ENCODE assay signal across 1 cellular context in the genomic region with DNA sequence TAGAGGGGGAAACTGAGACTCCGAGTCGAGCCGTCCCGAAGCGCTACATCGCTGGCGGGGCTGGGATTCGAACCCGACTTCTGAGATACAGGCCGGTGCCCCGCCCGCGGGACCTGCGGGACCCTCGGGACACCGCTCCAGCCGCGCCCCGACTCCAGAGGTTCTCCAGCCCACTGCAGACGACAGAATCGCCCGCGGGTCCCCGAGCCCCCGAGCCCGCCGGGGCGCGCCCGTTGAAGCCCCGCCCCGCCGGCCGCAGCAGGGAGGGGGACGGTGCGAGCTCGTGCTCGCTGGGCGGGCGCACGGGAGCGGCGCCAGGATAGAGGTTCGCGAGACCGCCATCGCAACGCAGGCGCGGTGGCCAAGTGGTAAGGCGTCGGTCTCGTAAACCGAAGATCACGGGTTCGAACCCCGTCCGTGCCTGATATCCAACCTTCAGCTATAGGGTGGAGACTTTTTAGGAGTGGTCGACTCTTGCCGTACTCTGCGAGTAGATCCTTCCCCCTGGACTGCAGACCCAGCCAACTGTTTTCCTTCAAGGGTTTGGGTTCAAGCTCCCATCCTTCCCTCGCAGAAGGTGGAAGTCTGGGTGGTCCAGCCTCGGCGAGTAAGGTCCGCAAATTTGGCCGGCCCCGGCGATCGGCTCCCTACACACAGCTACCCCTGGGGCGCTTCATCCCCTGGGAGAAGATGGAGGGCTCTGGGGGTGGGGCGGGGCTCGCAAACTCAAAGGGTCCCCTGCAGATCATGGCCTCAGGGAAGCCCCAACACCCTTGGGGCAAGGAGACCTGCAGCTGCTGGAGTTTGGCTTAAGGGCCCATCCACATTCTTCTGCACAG.
TF ChIP-seq lines count a peak whose summit lies in the region.

No MANE protein-coding gene starts in this region.

TF ChIP-seq in K562, 482 proteins besides CTCF, POLR2A, EP300 and RAD21 (continued from another document and continues in another):
- TF ChIP-seq RREB1 (CRISPR knock-in tag; IDR thresholded peaks at IDR 0.05) (peak; percentile 50; the same call in 1 of the 2 replicates), E2F3 (CRISPR knock-in tag; IDR thresholded peaks at IDR 0.05) (no peak), ZFP36 (IDR thresholded peaks at IDR 0.05; ENCODE audit: low read depth, low read length, partially characterized antibody) (peak; percentile 32), MNT (conservative IDR thresholded peaks at IDR 0.05) (peak; percentile 29 to 65; a peak in 1 of 4 replicates), ZNF644 (tag; IDR thresholded peaks at IDR 0.05; ENCODE audit: low read depth) (0 out of 2 replicates have a peak, but pooled peaks have one; percentile 11), ZNF398 (CRISPR knock-in tag; IDR thresholded peaks at IDR 0.05) (no peak), FOXK2 (conservative IDR thresholded peaks at IDR 0.05 in 1 of 2, IDR thresholded peaks at IDR 0.05 in 1 of 2; ENCODE audit: low read depth in 2 of 2) (peak in 1 of 2 experiments; percentile 58; a peak in 1 of 4 replicates), SMAD4 (CRISPR knock-in tag; conservative IDR thresholded peaks at IDR 0.05) (peak; percentile 22; the same call in 1 of the 2 replicates), FOXM1 (IDR thresholded peaks at IDR 0.05; ENCODE audit: low read depth) (no peak), FOXM1 (CRISPR knock-in tag; IDR thresholded peaks at IDR 0.05; ENCODE audit: low read depth) (0 out of 2 replicates have a peak, but pooled peaks have one; percentile 28), SMARCB1 (IDR thresholded peaks at IDR 0.05; ENCODE audit: insufficient read length, low read depth) (no peak), ZNF282 (CRISPR knock-in tag; IDR thresholded peaks at IDR 0.05) (no peak), MED1 (CRISPR knock-in tag; IDR thresholded peaks at IDR 0.05; ENCODE audit: borderline replicate concordance) (no peak), ATF4 (CRISPR knock-in tag; IDR thresholded peaks at IDR 0.05) (no peak), ZNF583 (CRISPR knock-in tag; IDR thresholded peaks at IDR 0.05) (no peak), ZFP91 (CRISPR knock-in tag; IDR thresholded peaks at IDR 0.05) (no peak), RFX7 (CRISPR knock-in tag; IDR thresholded peaks at IDR 0.05) (no peak), ELF4 (CRISPR knock-in tag; IDR thresholded peaks at IDR 0.05) (no peak), ZNF584 (CRISPR knock-in tag; IDR thresholded peaks at IDR 0.05; ENCODE audit: low read depth) (no peak), HMG20A (CRISPR knock-in tag; conservative IDR thresholded peaks at IDR 0.05) (no peak), ZNF232 (CRISPR knock-in tag; IDR thresholded peaks at IDR 0.05) (no peak), NR2C2 (CRISPR knock-in tag; IDR thresholded peaks at IDR 0.05) (peak; percentile 68), NR2C2 (tag; IDR thresholded peaks at IDR 0.05) (no peak)
- TF ChIP-seq, protein P1, sequence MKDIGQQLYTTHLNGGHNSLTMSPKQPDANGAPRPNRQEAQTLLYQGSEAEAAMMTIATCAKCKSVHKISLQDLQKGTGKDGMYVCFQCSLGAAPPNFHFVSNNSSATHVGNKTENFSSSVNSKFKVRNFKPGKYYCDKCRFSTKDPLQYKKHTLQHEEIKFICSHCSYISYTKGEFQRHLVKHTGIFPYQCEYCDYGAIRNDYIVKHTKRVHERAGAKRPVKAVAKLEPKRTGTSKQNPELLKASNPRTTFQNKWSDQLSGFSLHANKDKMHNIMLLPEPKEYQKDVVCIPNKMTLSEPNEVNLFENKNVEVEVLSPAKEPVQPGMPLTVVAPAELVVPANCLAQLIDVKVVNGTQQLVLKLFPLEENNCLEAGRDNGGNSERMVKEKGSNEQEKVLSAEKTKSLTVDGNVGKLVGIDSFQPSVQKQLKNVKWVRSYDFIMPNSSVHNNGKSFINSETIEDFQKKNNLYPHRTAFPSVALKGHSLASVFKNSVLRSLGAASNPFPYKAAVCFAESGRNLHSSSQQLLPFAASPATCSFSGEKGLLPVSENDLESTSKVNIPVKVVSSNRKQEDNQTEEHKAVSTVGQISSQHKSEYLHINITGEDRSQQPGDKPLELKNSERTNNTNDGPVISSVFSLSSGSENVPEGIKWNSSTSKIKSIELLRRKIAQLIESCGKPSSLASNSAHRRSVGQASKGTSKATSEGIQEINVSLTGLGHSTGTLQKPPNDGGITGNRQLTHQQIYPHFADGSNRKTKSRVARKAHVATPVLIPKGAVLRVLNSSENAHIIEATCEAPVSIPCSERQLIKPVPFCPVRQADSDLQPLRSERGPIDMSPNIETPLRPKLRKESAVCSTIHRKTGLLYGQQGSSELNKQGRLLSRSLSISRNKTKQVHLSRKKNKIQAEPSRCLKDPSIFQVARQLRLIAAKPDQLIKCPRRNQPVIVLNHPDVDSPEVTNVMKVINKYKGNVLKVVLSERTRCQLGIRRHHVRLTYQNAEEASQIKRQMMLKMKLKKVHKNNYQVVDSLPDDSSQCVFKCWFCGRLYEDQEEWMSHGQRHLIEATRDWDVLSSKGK (CRISPR knock-in tag; IDR thresholded peaks at IDR 0.05): no peak
